In genomic region chr4:110621839-110622751, GRCh38 we compare ENCODE assay signal across 8 cellular contexts. TPM values are rescaled to one million over a fixed set of nuclear protein-coding genes. Genes with fewer than 3 reads are reported as not detected.
DNase-seq lines count a peak whose midpoint lies in the region; ATAC-seq and TF ChIP-seq lines count a peak whose summit lies in the region.

No MANE protein-coding gene starts in this region.

- DNase-seq in ELR (ENCODE audit: low read depth) (peak; percentile 48), RKO (ENCODE audit: low spot score) (peak; percentile 56), ovary (no peak), Ammon's horn (ENCODE audit: low spot score) (no peak), middle frontal gyrus (ENCODE audit: extremely low spot score, low spot score) (no peak), occipital lobe (lab: John Stamatoyannopoulos, UW) (no peak)

- H3K36me3 ChIP-seq in esophagus (ENCODE audit: control insufficient read depth in 2 of 2, insufficient read depth in 2 of 2, low read length in 1 of 2) (no peaks in the 10 kb centered on the region), ovary (no peaks in the 10 kb centered on the region)

- no peak for TF ChIP-seq EP300 in ovary (IDR thresholded peaks at IDR 0.05)

- H3K4me3 ChIP-seq in esophagus (ENCODE audit: low read depth in 1 of 2, low read length in 2 of 2) = peak overlapping the region; percentile 49
- peak overlapping the region; percentile 28 for H3K4me3 ChIP-seq in ovary

- TF ChIP-seq POLR2A in ovary (IDR thresholded peaks at IDR 0.05) = no peak

- H3K27ac ChIP-seq in esophagus (ENCODE audit: low read depth in 2 of 2, low read length in 1 of 2) (peak overlapping the region in 1 of 2 donors; percentile 0), ovary (no peak overlapping the region)

- WGBS in esophagus, 2 donors = 8% methylated on average over 72 to 73 of the region's 73 CpGs
- WGBS in ovary, 3 donors = 3 to 6% (median 4%) methylated on average over 66 to 73 of the region's 73 CpGs

- peaks cover 0 to 51% of the 10 kb centered on the region in 2 donors for H3K27me3 ChIP-seq in esophagus (ENCODE audit: control insufficient read depth in 1 of 2, insufficient read depth in 2 of 2, low read length in 2 of 2)
- H3K27me3 ChIP-seq in ovary = no peaks in the 10 kb centered on the region

- intact Hi-C loops in ovary (cut with DNase I) = no loop called here

- H3K9me3 ChIP-seq in esophagus (ENCODE audit: control insufficient read depth in 2 of 2, insufficient read depth in 1 of 2, low read depth in 1 of 2, low read length in 1 of 2) (peaks cover 5 to 30% of the 10 kb centered on the region in 2 donors), ovary (peaks cover 0 to 4% of the 10 kb centered on the region in 2 donors)

- ATAC-seq in GM18868 (IDR thresholded peaks at IDR 0.05; ENCODE audit: unreplicated experiment) = no peak

- no peak for TF ChIP-seq CTCF in ovary (IDR thresholded peaks at IDR 0.05)

- H3K4me1 ChIP-seq in esophagus (ENCODE audit: control insufficient read depth in 2 of 2, insufficient read depth in 2 of 2, low read length in 1 of 2) = peaks cover 5 to 22% of the 10 kb centered on the region in 2 donors
- peaks cover 9% of the 10 kb centered on the region for H3K4me1 ChIP-seq in ovary (ENCODE audit: insufficient read depth)

RNA-seq across cellular contexts. Expression of gene PITX2, which starts 0.8 kb away (rescaled TPM):
- polyA plus RNA-seq in esophagus (1 to 10 TPM; 1.3 to 2.1 TPM), ovary (not detected)
- total RNA-seq in ovary (under 1 TPM in 2 of 7 donors, not detected in 5; 0.15 to 0.24 TPM), occipital lobe (not detected)

Comparison
In these comparisons a context has a peak if more than half of its experiments do, and no peak if none do; other contexts are left out.
1. DNase-seq: peak in ELR (single experiment) and RKO (single experiment); none in ovary (0 of 5), Ammon's horn (single experiment), middle frontal gyrus (single experiment) and occipital lobe (single experiment).